Comparison of ENCODE assay signal across 8 cellular contexts in genomic region chrX:56564921-56565861, GRCh38. TPM values are rescaled to one million over a fixed set of nuclear protein-coding genes. Genes with fewer than 3 reads are reported as not detected.
DNase-seq lines count a peak whose midpoint lies in the region; ATAC-seq and TF ChIP-seq lines count a peak whose summit lies in the region.

No MANE protein-coding gene starts in this region.

- intact Hi-C loops in left ventricle myocardium inferior (cut with micrococcal nuclease) (no loop called here), left cardiac atrium (cut with DNase I) (no loop called here), posterior cingulate gyrus (cut with DNase I) (loop anchor here (10.0 kb wide), 2 partner anchors 100 to 170 kb away; no protein-coding TSS in a partner anchor)

- DNase-seq in left ventricle myocardium inferior, result no peak
- DNase-seq in left cardiac atrium, result no peak
- no peak for DNase-seq in T-helper 2 cell treated with Interferon-gamma antibody and Interleukin-4, amounts not matched to agents 5 μg/mL and 100 μg/mL, for 36 hours (ENCODE audit: low spot score)
- DNase-seq in fibroblast of pulmonary artery (ENCODE audit: low read depth), result peak; percentile 3
- peak in 7 of 10 donors; percentile 4 to 86 (median 27) for DNase-seq in posterior cingulate gyrus
- DNase-seq in NCI-H2081 treated with DMSO at 0.1 percent for 48 hours (lab: John Stamatoyannopoulos, UW), result no peak
- DNase-seq in amniotic stem cell (lab: John Stamatoyannopoulos, UW), result no peak
- DNase-seq in SIG-M5 (lab: John Stamatoyannopoulos, UW), result no peak

- no peaks in the 10 kb centered on the region for H3K9me3 Mint-ChIP-seq in T-helper 2 cell treated with Interferon-gamma antibody and Interleukin-4, amounts not matched to agents 5 μg/mL and 100 μg/mL, for 36 hours

- H3K9me3 ChIP-seq in left ventricle myocardium inferior (replicated peaks), result no peaks in the 10 kb centered on the region

- peaks cover 41% of the 10 kb centered on the region for H3K36me3 Mint-ChIP-seq in T-helper 2 cell treated with Interferon-gamma antibody and Interleukin-4, amounts not matched to agents 5 μg/mL and 100 μg/mL, for 36 hours (ENCODE audit: low read depth)

- no peaks in the 10 kb centered on the region for H3K27me3 ChIP-seq in left ventricle myocardium inferior (ENCODE audit: low read depth)

- H3K4me1 Mint-ChIP-seq in T-helper 2 cell treated with Interferon-gamma antibody and Interleukin-4, amounts not matched to agents 5 μg/mL and 100 μg/mL, for 36 hours (ENCODE audit: low read depth), result peaks cover 17% of the 10 kb centered on the region

- H3K27ac Mint-ChIP-seq in T-helper 2 cell treated with Interferon-gamma antibody and Interleukin-4, amounts not matched to agents 5 μg/mL and 100 μg/mL, for 36 hours, result peak overlapping the region; percentile 99

- peak overlapping the region; percentile 72 for H3K4me3 ChIP-seq in left ventricle myocardium inferior
- peak overlapping the region; percentile 74 for H3K4me3 ChIP-seq in fibroblast of pulmonary artery (replicated peaks; ENCODE audit: low read depth, low read length)

- no peaks in the 10 kb centered on the region for H3K36me3 ChIP-seq in left ventricle myocardium inferior

- peak overlapping the region; percentile 94 for H3K4me3 Mint-ChIP-seq in T-helper 2 cell treated with Interferon-gamma antibody and Interleukin-4, amounts not matched to agents 5 μg/mL and 100 μg/mL, for 36 hours

- TF ChIP-seq CTCF in left ventricle myocardium inferior (IDR thresholded peaks at IDR 0.05; ENCODE audit: borderline replicate concordance), result no peak
- no peak for TF ChIP-seq CTCF in fibroblast of pulmonary artery (IDR thresholded peaks at IDR 0.05; ENCODE audit: low read length, missing control alignments)

- peaks cover 61% of the 10 kb centered on the region for H3K4me1 ChIP-seq in left ventricle myocardium inferior

- ATAC-seq in left cardiac atrium, result no peak

- H3K27ac ChIP-seq in left ventricle myocardium inferior (replicated peaks), result peak overlapping the region; percentile 96

- no peaks in the 10 kb centered on the region for H3K27me3 Mint-ChIP-seq in T-helper 2 cell treated with Interferon-gamma antibody and Interleukin-4, amounts not matched to agents 5 μg/mL and 100 μg/mL, for 36 hours (ENCODE audit: low read depth)

RNA-seq across cellular contexts. Expression of gene UBQLN2, which starts 1.8 kb away (rescaled TPM):
- total RNA-seq in left ventricle myocardium inferior (34.5 TPM), left cardiac atrium (10 to 100 TPM; 27.9 to 28.8 TPM)

Comparison
In these comparisons a context has a peak if more than half of its experiments do, and no peak if none do; other contexts are left out.
1. DNase-seq: peak in fibroblast of pulmonary artery (single experiment) and posterior cingulate gyrus (7 of 10); none in left ventricle myocardium inferior (single experiment), left cardiac atrium (single experiment), T-helper 2 cell treated with Interferon-gamma antibody and Interleukin-4, amounts not matched to agents 5 μg/mL and 100 μg/mL, for 36 hours (single experiment), NCI-H2081 treated with DMSO at 0.1 percent for 48 hours (single experiment), amniotic stem cell (single experiment) and SIG-M5 (single experiment).